In the genomic region with DNA sequence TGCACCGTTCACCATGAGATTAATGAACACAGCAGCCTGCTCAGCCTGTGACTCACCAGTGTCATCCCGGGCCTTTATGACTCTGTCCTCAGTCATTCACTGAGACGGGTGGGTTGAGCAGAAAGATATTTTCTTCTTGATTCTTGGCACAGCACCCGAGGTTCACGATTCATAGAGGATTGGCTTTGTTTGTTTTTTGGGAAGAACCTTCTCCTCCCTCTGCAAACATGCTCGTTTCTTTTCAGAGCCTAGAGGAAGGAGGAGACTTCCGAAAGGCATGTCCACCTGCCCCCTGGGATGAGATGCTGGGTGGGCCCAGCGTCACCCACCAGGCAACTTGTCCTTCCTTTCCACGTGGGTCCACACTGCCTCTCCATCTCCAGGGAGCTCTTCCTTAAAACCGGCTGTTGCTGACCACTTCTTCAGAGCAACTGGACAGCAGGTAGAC, we compare ENCODE assay signal across 9 cellular contexts.
A peak's percentile ranks its signal among the peaks of the same experiment; 100 is the strongest.
DNase-seq lines count a peak whose midpoint lies in the region; ATAC-seq and TF ChIP-seq lines count a peak whose summit lies in the region.
"Had no signal": no experiment of that assay in that cellular context is flagged by ENCODE, and none has a peak within 500 bp of the region (broad histone marks: within the 10 kb centered on the region; RNA-seq: fewer than 3 reads in every experiment).

No MANE protein-coding gene starts in this region.

- ATAC-seq in left cardiac atrium (peak; percentile 38 to 70), GM21423 (IDR thresholded peaks at IDR 0.05; ENCODE audit: unreplicated experiment) (no peak)

- H3K9me3 ChIP-seq in GM23248 (ENCODE audit: low read depth) (no peaks in the 10 kb centered on the region), skeletal muscle satellite cell (replicated peaks; ENCODE audit: low read length) (no peaks in the 10 kb centered on the region)

- WGBS in GM23248 (ENCODE audit: low coverage in 1 of 2, low lambda C conversion rate in 2 of 2, missing lambda C conversion rate in 2 of 2), 2 experiments, result 3 to 5% methylated on average over 10 of the region's 10 CpGs

- H3K27ac ChIP-seq in GM23248 (peak overlapping the region; percentile 91), VCaP (peak overlapping the region; percentile 66), dorsolateral prefrontal cortex (no peak overlapping the region)

- no peaks in the 10 kb centered on the region for H3K36me3 ChIP-seq in GM23248 (ENCODE audit: low read depth)
- no peaks in the 10 kb centered on the region for H3K36me3 ChIP-seq in skeletal muscle satellite cell (ENCODE audit: insufficient read depth, low read length)

- no peaks in the 10 kb centered on the region for H3K27me3 ChIP-seq in GM23248 (replicated peaks; ENCODE audit: insufficient read depth)
- no peaks in the 10 kb centered on the region for H3K27me3 ChIP-seq in skeletal muscle satellite cell (ENCODE audit: control insufficient read depth, insufficient read depth, low read length)
- H3K27me3 ChIP-seq in dorsolateral prefrontal cortex, result peaks cover 0 to 4% (median 0%) of the 10 kb centered on the region in 45 donors

- DNase-seq in GM23248 (peak; percentile 99), left cardiac atrium (no peak), dorsolateral prefrontal cortex (no peak), OCI-M1 (lab: John Stamatoyannopoulos, UW) (no peak), NCI-H1417 (lab: John Stamatoyannopoulos, UW) (no peak)
- DNase-seq: hippocampal formation had no signal

- no peak overlapping the region for H2AFZ ChIP-seq in GM23248

- in situ Hi-C loops in GM23248 (cut with MboI), result no loop called here

- H3K9me2 ChIP-seq in GM23248 (ENCODE audit: insufficient read depth), result no peaks in the 10 kb centered on the region

- H3K79me2 ChIP-seq in GM23248 (ENCODE audit: insufficient read depth), result peaks cover 41% of the 10 kb centered on the region

- TF ChIP-seq CTCF in VCaP (conservative IDR thresholded peaks at IDR 0.05), result no peak
- no peak for TF ChIP-seq CTCF in dorsolateral prefrontal cortex (IDR thresholded peaks at IDR 0.05 in 54 of 56, conservative IDR thresholded peaks at IDR 0.05 in 2 of 56; ENCODE audit: low read depth in 1 of 56, partially characterized antibody in 56 of 56)

- H3K4me2 ChIP-seq in GM23248 (ENCODE audit: unreplicated experiment), result peak overlapping the region; percentile 64
- H3K4me2 ChIP-seq in skeletal muscle satellite cell (ENCODE audit: low read length), result peak overlapping the region; percentile 78

- H3K4me3 ChIP-seq in GM23248 (peak overlapping the region; percentile 47), skeletal muscle satellite cell (ENCODE audit: low read length) (peak overlapping the region; percentile 57), dorsolateral prefrontal cortex (no peak overlapping the region)

- peak overlapping the region; percentile 73 for H3K9ac ChIP-seq in GM23248
- H3K9ac ChIP-seq in skeletal muscle satellite cell (ENCODE audit: low read depth, low read length), result peak overlapping the region; percentile 80

- intact Hi-C loops in left cardiac atrium (cut with DNase I), result no loop called here
- intact Hi-C loops in dorsolateral prefrontal cortex (cut with DNase I), result no loop called here

- H4K20me1 ChIP-seq in GM23248 (ENCODE audit: insufficient read depth), result no peaks in the 10 kb centered on the region

- H3F3A ChIP-seq in GM23248 (ENCODE audit: insufficient read depth), result peaks cover 54% of the 10 kb centered on the region

- peaks cover 80% of the 10 kb centered on the region for H3K4me1 ChIP-seq in GM23248 (ENCODE audit: insufficient read depth)
- H3K4me1 ChIP-seq in skeletal muscle satellite cell (ENCODE audit: control insufficient read depth, insufficient read depth, low read length), result peaks cover 94% of the 10 kb centered on the region

Comparison
In these comparisons a context has a peak if more than half of its experiments do, and no peak if none do; other contexts are left out.
1. H3K27ac ChIP-seq: peak in GM23248 (single experiment) and VCaP (single experiment); none in dorsolateral prefrontal cortex (0 of 59).
2. H3K4me3 ChIP-seq: peak in GM23248 (single experiment) and skeletal muscle satellite cell (single experiment); none in dorsolateral prefrontal cortex (0 of 59).